In the genomic region with DNA sequence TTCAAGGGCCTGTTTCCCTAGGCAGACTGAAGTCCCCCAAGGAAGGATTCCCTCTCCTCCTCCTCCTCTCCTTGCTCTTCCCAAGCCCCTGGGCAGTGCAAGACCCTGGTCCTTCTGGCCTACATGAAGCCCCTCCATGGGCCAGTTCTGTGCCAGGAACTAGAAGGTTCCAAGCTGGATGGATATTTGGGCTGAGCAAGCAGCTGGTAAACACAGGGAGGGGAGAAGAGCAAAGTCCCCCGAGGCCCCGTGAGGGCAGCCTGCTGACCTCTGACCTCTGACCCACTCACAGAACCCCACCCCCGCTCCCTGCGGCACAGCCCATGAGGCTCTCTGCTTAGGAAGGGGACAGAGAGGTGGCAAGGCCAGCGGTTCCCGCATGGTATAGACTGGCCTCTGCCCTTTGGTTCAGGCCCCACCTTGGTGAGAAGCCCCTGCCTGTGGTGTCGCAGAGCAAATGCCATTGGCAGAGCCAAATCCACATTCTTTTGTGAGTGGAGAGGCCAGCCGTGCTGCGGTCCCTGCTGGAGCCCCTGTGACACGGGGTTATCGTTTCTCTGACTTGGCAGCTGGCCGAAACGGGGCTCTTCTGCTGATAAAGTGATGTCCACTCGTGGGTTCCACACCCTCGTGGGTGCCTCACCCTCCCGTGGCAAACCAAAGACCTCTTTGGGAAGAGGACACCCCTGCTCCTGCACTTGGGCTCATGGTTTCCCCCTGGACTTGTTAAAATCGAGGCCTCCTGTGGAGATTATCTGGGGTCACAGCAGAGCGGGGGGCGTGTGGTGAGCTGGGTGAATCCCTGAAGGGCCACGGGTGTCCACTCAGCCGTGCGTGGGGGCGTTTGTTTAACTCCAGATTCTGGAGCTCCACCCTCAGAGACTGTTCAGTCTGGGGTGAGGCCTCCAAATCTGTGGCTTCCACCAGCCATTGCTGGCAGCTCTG, we compare ENCODE assay signal across 1 cellular context.
TF ChIP-seq lines count a peak whose summit lies in the region.

No MANE protein-coding gene starts in this region.

TF ChIP-seq in HepG2, 621 proteins besides CTCF, POLR2A, EP300 and RAD21 (continued from another document and continues in another):
- TF ChIP-seq, protein P1, sequence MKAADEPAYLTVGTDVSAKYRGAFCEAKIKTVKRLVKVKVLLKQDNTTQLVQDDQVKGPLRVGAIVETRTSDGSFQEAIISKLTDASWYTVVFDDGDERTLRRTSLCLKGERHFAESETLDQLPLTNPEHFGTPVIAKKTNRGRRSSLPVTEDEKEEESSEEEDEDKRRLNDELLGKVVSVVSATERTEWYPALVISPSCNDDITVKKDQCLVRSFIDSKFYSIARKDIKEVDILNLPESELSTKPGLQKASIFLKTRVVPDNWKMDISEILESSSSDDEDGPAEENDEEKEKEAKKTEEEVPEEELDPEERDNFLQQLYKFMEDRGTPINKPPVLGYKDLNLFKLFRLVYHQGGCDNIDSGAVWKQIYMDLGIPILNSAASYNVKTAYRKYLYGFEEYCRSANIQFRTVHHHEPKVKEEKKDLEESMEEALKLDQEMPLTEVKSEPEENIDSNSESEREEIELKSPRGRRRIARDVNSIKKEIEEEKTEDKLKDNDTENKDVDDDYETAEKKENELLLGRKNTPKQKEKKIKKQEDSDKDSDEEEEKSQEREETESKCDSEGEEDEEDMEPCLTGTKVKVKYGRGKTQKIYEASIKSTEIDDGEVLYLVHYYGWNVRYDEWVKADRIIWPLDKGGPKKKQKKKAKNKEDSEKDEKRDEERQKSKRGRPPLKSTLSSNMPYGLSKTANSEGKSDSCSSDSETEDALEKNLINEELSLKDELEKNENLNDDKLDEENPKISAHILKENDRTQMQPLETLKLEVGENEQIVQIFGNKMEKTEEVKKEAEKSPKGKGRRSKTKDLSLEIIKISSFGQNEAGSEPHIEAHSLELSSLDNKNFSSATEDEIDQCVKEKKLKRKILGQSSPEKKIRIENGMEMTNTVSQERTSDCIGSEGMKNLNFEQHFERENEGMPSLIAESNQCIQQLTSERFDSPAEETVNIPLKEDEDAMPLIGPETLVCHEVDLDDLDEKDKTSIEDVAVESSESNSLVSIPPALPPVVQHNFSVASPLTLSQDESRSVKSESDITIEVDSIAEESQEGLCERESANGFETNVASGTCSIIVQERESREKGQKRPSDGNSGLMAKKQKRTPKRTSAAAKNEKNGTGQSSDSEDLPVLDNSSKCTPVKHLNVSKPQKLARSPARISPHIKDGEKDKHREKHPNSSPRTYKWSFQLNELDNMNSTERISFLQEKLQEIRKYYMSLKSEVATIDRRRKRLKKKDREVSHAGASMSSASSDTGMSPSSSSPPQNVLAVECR (CRISPR knock-in tag; IDR thresholded peaks at IDR 0.05; ENCODE audit: borderline replicate concordance), result peak; percentile 37; the same call in 1 of the 2 replicates
- no peak for TF ChIP-seq ZNF572 (CRISPR knock-in tag; IDR thresholded peaks at IDR 0.05)
- no peak for TF ChIP-seq CREB1 (IDR thresholded peaks at IDR 0.05)
- no peak for TF ChIP-seq CREB1 (CRISPR knock-in tag; IDR thresholded peaks at IDR 0.05)
- TF ChIP-seq SOX13 (IDR thresholded peaks at IDR 0.05), result no peak
- TF ChIP-seq SOX13 (CRISPR knock-in tag; conservative IDR thresholded peaks at IDR 0.05 in 1 of 2, IDR thresholded peaks at IDR 0.05 in 1 of 2), result no peak; a peak in 1 of 4 replicates
- TF ChIP-seq, protein P2, sequence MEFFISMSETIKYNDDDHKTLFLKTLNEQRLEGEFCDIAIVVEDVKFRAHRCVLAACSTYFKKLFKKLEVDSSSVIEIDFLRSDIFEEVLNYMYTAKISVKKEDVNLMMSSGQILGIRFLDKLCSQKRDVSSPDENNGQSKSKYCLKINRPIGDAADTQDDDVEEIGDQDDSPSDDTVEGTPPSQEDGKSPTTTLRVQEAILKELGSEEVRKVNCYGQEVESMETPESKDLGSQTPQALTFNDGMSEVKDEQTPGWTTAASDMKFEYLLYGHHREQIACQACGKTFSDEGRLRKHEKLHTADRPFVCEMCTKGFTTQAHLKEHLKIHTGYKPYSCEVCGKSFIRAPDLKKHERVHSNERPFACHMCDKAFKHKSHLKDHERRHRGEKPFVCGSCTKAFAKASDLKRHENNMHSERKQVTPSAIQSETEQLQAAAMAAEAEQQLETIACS (CRISPR knock-in tag; IDR thresholded peaks at IDR 0.05), result no peak
- TF ChIP-seq ZFP41 (CRISPR knock-in tag; IDR thresholded peaks at IDR 0.05; ENCODE audit: borderline replicate concordance), result no peak
- TF ChIP-seq, protein P3, sequence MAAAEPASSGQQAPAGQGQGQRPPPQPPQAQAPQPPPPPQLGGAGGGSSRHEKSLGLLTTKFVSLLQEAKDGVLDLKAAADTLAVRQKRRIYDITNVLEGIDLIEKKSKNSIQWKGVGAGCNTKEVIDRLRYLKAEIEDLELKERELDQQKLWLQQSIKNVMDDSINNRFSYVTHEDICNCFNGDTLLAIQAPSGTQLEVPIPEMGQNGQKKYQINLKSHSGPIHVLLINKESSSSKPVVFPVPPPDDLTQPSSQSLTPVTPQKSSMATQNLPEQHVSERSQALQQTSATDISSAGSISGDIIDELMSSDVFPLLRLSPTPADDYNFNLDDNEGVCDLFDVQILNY (CRISPR knock-in tag; conservative IDR thresholded peaks at IDR 0.05), result no peak
- TF ChIP-seq, protein P4, sequence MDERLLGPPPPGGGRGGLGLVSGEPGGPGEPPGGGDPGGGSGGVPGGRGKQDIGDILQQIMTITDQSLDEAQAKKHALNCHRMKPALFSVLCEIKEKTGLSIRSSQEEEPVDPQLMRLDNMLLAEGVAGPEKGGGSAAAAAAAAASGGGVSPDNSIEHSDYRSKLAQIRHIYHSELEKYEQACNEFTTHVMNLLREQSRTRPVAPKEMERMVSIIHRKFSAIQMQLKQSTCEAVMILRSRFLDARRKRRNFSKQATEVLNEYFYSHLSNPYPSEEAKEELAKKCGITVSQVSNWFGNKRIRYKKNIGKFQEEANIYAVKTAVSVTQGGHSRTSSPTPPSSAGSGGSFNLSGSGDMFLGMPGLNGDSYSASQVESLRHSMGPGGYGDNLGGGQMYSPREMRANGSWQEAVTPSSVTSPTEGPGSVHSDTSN (CRISPR knock-in tag; IDR thresholded peaks at IDR 0.05), result no peak
- TF ChIP-seq CCDC6 (CRISPR knock-in tag; IDR thresholded peaks at IDR 0.05), result no peak
- peak; percentile 82; the same call in 1 of the 2 replicates for TF ChIP-seq TRIM24 (CRISPR knock-in tag; IDR thresholded peaks at IDR 0.05)
- TF ChIP-seq ISL2 (CRISPR knock-in tag; IDR thresholded peaks at IDR 0.05), result no peak
- no peak; the same call in 1 of the 2 replicates for TF ChIP-seq ZNF354B (CRISPR knock-in tag; IDR thresholded peaks at IDR 0.05)
- peak; percentile 10; the same call in 1 of the 2 replicates for TF ChIP-seq FOSL2 (CRISPR knock-in tag; IDR thresholded peaks at IDR 0.05)
- TF ChIP-seq ZNF746 (CRISPR knock-in tag; IDR thresholded peaks at IDR 0.05), result peak; percentile 82; the same call in 1 of the 2 replicates
- peak; percentile 55; the same call in 1 of the 2 replicates for TF ChIP-seq MTF2 (CRISPR knock-in tag; IDR thresholded peaks at IDR 0.05; ENCODE audit: borderline replicate concordance)
- TF ChIP-seq, protein P5, sequence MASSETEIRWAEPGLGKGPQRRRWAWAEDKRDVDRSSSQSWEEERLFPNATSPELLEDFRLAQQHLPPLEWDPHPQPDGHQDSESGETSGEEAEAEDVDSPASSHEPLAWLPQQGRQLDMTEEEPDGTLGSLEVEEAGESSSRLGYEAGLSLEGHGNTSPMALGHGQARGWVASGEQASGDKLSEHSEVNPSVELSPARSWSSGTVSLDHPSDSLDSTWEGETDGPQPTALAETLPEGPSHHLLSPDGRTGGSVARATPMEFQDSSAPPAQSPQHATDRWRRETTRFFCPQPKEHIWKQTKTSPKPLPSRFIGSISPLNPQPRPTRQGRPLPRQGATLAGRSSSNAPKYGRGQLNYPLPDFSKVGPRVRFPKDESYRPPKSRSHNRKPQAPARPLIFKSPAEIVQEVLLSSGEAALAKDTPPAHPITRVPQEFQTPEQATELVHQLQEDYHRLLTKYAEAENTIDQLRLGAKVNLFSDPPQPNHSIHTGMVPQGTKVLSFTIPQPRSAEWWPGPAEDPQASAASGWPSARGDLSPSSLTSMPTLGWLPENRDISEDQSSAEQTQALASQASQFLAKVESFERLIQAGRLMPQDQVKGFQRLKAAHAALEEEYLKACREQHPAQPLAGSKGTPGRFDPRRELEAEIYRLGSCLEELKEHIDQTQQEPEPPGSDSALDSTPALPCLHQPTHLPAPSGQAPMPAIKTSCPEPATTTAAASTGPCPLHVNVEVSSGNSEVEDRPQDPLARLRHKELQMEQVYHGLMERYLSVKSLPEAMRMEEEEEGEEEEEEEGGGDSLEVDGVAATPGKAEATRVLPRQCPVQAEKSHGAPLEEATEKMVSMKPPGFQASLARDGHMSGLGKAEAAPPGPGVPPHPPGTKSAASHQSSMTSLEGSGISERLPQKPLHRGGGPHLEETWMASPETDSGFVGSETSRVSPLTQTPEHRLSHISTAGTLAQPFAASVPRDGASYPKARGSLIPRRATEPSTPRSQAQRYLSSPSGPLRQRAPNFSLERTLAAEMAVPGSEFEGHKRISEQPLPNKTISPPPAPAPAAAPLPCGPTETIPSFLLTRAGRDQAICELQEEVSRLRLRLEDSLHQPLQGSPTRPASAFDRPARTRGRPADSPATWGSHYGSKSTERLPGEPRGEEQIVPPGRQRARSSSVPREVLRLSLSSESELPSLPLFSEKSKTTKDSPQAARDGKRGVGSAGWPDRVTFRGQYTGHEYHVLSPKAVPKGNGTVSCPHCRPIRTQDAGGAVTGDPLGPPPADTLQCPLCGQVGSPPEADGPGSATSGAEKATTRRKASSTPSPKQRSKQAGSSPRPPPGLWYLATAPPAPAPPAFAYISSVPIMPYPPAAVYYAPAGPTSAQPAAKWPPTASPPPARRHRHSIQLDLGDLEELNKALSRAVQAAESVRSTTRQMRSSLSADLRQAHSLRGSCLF (CRISPR knock-in tag; IDR thresholded peaks at IDR 0.05; ENCODE audit: borderline replicate concordance), result no peak
- TF ChIP-seq, protein P6, sequence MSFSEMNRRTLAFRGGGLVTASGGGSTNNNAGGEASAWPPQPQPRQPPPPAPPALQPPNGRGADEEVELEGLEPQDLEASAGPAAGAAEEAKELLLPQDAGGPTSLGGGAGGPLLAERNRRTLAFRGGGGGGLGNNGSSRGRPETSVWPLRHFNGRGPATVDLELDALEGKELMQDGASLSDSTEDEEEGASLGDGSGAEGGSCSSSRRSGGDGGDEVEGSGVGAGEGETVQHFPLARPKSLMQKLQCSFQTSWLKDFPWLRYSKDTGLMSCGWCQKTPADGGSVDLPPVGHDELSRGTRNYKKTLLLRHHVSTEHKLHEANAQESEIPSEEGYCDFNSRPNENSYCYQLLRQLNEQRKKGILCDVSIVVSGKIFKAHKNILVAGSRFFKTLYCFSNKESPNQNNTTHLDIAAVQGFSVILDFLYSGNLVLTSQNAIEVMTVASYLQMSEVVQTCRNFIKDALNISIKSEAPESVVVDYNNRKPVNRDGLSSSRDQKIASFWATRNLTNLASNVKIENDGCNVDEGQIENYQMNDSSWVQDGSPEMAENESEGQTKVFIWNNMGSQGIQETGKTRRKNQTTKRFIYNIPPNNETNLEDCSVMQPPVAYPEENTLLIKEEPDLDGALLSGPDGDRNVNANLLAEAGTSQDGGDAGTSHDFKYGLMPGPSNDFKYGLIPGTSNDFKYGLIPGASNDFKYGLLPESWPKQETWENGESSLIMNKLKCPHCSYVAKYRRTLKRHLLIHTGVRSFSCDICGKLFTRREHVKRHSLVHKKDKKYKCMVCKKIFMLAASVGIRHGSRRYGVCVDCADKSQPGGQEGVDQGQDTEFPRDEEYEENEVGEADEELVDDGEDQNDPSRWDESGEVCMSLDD (CRISPR knock-in tag; IDR thresholded peaks at IDR 0.05; ENCODE audit: borderline replicate concordance), result no peak
- TF ChIP-seq, protein P7, sequence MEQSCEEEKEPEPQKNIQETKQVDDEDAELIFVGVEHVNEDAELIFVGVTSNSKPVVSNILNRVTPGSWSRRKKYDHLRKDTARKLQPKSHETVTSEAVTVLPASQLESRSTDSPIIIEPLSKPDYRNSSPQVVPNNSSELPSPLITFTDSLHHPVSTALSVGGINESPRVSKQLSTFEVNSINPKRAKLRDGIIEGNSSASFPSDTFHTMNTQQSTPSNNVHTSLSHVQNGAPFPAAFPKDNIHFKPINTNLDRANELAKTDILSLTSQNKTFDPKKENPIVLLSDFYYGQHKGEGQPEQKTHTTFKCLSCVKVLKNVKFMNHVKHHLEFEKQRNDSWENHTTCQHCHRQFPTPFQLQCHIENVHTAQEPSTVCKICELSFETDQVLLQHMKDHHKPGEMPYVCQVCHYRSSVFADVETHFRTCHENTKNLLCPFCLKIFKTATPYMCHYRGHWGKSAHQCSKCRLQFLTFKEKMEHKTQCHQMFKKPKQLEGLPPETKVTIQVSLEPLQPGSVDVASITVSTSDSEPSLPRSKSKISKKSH (CRISPR knock-in tag; IDR thresholded peaks at IDR 0.05; ENCODE audit: borderline replicate concordance), result no peak
- TF ChIP-seq STAT5B (CRISPR knock-in tag; IDR thresholded peaks at IDR 0.05), result no peak
- TF ChIP-seq, protein P8, sequence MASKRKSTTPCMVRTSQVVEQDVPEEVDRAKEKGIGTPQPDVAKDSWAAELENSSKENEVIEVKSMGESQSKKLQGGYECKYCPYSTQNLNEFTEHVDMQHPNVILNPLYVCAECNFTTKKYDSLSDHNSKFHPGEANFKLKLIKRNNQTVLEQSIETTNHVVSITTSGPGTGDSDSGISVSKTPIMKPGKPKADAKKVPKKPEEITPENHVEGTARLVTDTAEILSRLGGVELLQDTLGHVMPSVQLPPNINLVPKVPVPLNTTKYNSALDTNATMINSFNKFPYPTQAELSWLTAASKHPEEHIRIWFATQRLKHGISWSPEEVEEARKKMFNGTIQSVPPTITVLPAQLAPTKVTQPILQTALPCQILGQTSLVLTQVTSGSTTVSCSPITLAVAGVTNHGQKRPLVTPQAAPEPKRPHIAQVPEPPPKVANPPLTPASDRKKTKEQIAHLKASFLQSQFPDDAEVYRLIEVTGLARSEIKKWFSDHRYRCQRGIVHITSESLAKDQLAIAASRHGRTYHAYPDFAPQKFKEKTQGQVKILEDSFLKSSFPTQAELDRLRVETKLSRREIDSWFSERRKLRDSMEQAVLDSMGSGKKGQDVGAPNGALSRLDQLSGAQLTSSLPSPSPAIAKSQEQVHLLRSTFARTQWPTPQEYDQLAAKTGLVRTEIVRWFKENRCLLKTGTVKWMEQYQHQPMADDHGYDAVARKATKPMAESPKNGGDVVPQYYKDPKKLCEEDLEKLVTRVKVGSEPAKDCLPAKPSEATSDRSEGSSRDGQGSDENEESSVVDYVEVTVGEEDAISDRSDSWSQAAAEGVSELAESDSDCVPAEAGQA (IDR thresholded peaks at IDR 0.05; ENCODE audit: low read depth), result no peak
- TF ChIP-seq, protein P8 (CRISPR knock-in tag; IDR thresholded peaks at IDR 0.05; ENCODE audit: borderline replicate concordance), result no peak
- no peak for TF ChIP-seq ZFP36 (IDR thresholded peaks at IDR 0.05; ENCODE audit: borderline replicate concordance, low read depth, low read length, partially characterized antibody)
- peak; percentile 81; the same call in 1 of the 2 replicates for TF ChIP-seq EED (CRISPR knock-in tag; IDR thresholded peaks at IDR 0.05)
